In genomic region chr17:28498652-28499365, GRCh38 we compare ENCODE assay signal across 27 cellular contexts. TPM values are rescaled to one million over a fixed set of nuclear protein-coding genes. Genes with fewer than 3 reads are reported as not detected.
A peak's percentile ranks its signal among the peaks of the same experiment; 100 is the strongest.
DNase-seq lines count a peak whose midpoint lies in the region; ATAC-seq, FAIRE-seq and TF ChIP-seq lines count a peak whose summit lies in the region.
"Had no signal": no experiment of that assay in that cellular context is flagged by ENCODE, and none has a peak within 500 bp of the region (broad histone marks: within the 10 kb centered on the region; RNA-seq: fewer than 3 reads in every experiment).

No MANE protein-coding gene starts in this region.

- no peak for ATAC-seq in HG03378 (IDR thresholded peaks at IDR 0.05; ENCODE audit: unreplicated experiment)
- ATAC-seq: HCT116, PC-3, Right ventricle myocardium inferior, SK-N-SH treated with all-trans-retinoic acid at 6 μM for 48 hours had no signal

- H2BK120ac ChIP-seq in H1 (replicated peaks; ENCODE audit: low read depth, low read length), result no peak overlapping the region

- no peaks in the 10 kb centered on the region for H3K23me2 ChIP-seq in H1 (ENCODE audit: low read depth, low read length)

- H3K4me1 ChIP-seq in H1 (replicated peaks in 1 of 4; ENCODE audit: control insufficient read depth in 3 of 4, insufficient read depth in 4 of 4, low read length in 3 of 4), result peaks cover 0 to 34% (median 9%) of the 10 kb centered on the region in 4 experiments; a peak in 6 of 7 replicates

- no peak overlapping the region for H2AFZ ChIP-seq in H1 (ENCODE audit: low read length)

- H3K36me3 ChIP-seq in H1 (ENCODE audit: control insufficient read depth in 2 of 4, insufficient read depth in 4 of 4, low read length in 3 of 4), result no peaks in the 10 kb centered on the region
- H3K36me3 ChIP-seq: BE2C, SJCRH30 had no signal

- H2BK5ac ChIP-seq in H1 (ENCODE audit: low read depth, low read length), result peak overlapping the region; percentile 7; the same call in 1 of the 2 replicates

- H3K4me2 ChIP-seq in H1 (ENCODE audit: insufficient read depth in 1 of 2, low read depth in 2 of 2, low read length in 2 of 2), result no peak overlapping the region

- no peak overlapping the region for H4K5ac ChIP-seq in H1 (ENCODE audit: insufficient read length, low read depth, low read length)

- H3K14ac ChIP-seq in H1 (ENCODE audit: insufficient read length), result no peak overlapping the region

- no peaks in the 10 kb centered on the region for H3K9me3 Mint-ChIP-seq in type B pancreatic cell
- H3K9me3 Mint-ChIP-seq: CD4-positive, alpha-beta T cell had no signal

- peak overlapping the region; percentile 98; the same call in 1 of the 2 replicates for H2BK20ac ChIP-seq in H1 (ENCODE audit: low read length)

- 90% methylated on average over 9 of the region's 12 CpGs; no CpG with 5 or more reads in 1 of the 2 experiments for WGBS in H1 (ENCODE audit: extremely low coverage in 1 of 2, insufficient coverage in 1 of 2, insufficient read length in 1 of 2, insufficient replicate concordance in 2 of 2, low coverage in 1 of 2, low lambda C conversion rate in 2 of 2, missing lambda C conversion rate in 1 of 2), 2 experiments

- intact Hi-C loops in cardiac septum (cut with DNase I), result no loop called here

- POLR2A ChIA-PET in H1 (lab: Charles Lee; ENCODE audit: partially characterized antibody), result interaction anchor here (1.6 kb wide), 1 partner anchor 44 kb away, joined by 4 read pairs; no protein-coding TSS in a partner anchor

- TF ChIP-seq RAD21 in H1 (IDR thresholded peaks at IDR 0.05 in 1 of 2, conservative IDR thresholded peaks at IDR 0.05 in 1 of 2; ENCODE audit: low read depth in 2 of 2, low read length in 2 of 2), result no peak

- peak overlapping the region; percentile 97; the same call in 1 of the 2 replicates for H2BK15ac ChIP-seq in H1 (ENCODE audit: low read length)

- H3K36me3 Mint-ChIP-seq in type B pancreatic cell, result no peaks in the 10 kb centered on the region

- H4K91ac ChIP-seq in H1 (replicated peaks; ENCODE audit: insufficient read length, low read length), result no peak overlapping the region

- H3K4me3 Mint-ChIP-seq in type B pancreatic cell, result no peak overlapping the region
- H3K4me3 Mint-ChIP-seq: CD4-positive, alpha-beta T cell had no signal

- H4K20me1 ChIP-seq in H1 (replicated peaks in 1 of 2; ENCODE audit: control insufficient read depth in 1 of 2, insufficient read depth in 2 of 2, low read length in 2 of 2), result no peaks in the 10 kb centered on the region

- H3K79me2 ChIP-seq in H1 (ENCODE audit: control insufficient read depth in 1 of 2, insufficient read depth in 2 of 2, low read length in 2 of 2), result no peaks in the 10 kb centered on the region

- H3K27me3 Mint-ChIP-seq in type B pancreatic cell, result no peaks in the 10 kb centered on the region
- H3K27me3 Mint-ChIP-seq: CD4-positive, alpha-beta T cell had no signal

- H2AK5ac ChIP-seq in H1 (ENCODE audit: low read depth, low read length), result no peak overlapping the region

- H3K56ac ChIP-seq in H1 (replicated peaks; ENCODE audit: insufficient read length, low read depth, low read length), result no peak overlapping the region

- H2BK12ac ChIP-seq in H1 (ENCODE audit: low read depth, low read length), result peak overlapping the region; percentile 39; the same call in 1 of the 2 replicates

- H3K27ac ChIP-seq in C4-2B (peak overlapping the region; percentile 68), H1 (ENCODE audit: low read depth, low read length) (no peak overlapping the region)
- H3K27ac ChIP-seq: SJCRH30 had no signal

- CTCF ChIA-PET in H1 (lab: Charles Lee; ENCODE audit: partially characterized antibody), result interaction anchor here (0.8 to 21.4 kb wide), 6 partner anchors 11 to 116 kb away, joined by 3 to 547 read pairs (median 4); no protein-coding TSS in a partner anchor

- no peaks in the 10 kb centered on the region for H3K9me3 ChIP-seq in H1 (ENCODE audit: insufficient read depth in 2 of 2, low read depth in 1 of 2, low read length in 1 of 2)
- H3K9me3 ChIP-seq: BE2C, SJCRH30 had no signal

- peak; percentile 32 for DNase-seq in HTR-8/SVneo (ENCODE audit: insufficient read length, low spot score)
- DNase-seq in H1 (ENCODE audit: low read depth in 1 of 2, low spot score in 2 of 2), result no peak
- DNase-seq in type B pancreatic cell (ENCODE audit: extremely low spot score, unreplicated experiment), result no peak
- no peak for DNase-seq in epidermal melanocyte (ENCODE audit: insufficient read length, low spot score)
- no peak for DNase-seq in cardiac septum (ENCODE audit: low spot score)
- DNase-seq: ACHN; BE2C; CD4-positive, alpha-beta T cell; GOT3; KBM-7; MV-4-11; NCI-H1436 treated with DMSO at 0.1 percent for 48 hours; NCI-H446 treated with DMSO at 0.1 percent for 48 hours; NCI-H82; NK-92 treated with Interleukin-12 subunit alpha and Interleukin-12 subunit beta, amount 100 ng/mL, for 24 hours; SJCRH30 had no signal

- no peak overlapping the region for H3K4me3 ChIP-seq in H1 (ENCODE audit: extremely low read depth in 1 of 4, insufficient read depth in 2 of 4, low read depth in 3 of 4, low read length in 4 of 4)
- H3K4me3 ChIP-seq: SJCRH30 had no signal

- TF ChIP-seq CTCF in C4-2B (conservative IDR thresholded peaks at IDR 0.05) (no peak), H1 (IDR thresholded peaks at IDR 0.05; ENCODE audit: control extremely low read depth in 1 of 3, insufficient read depth in 1 of 3, low read depth in 1 of 3, low read length in 3 of 3) (no peak), type B pancreatic cell (conservative IDR thresholded peaks at IDR 0.05) (no peak)

- peaks cover 22% of the 10 kb centered on the region for H3K4me1 Mint-ChIP-seq in type B pancreatic cell (ENCODE audit: unreplicated experiment)

- no peaks in the 10 kb centered on the region for H3K27me3 ChIP-seq in H1 (replicated peaks in 1 of 4; ENCODE audit: control insufficient read depth in 3 of 4, extremely low read depth in 1 of 4, insufficient read depth in 3 of 4, low read length in 3 of 4)
- H3K27me3 ChIP-seq: BE2C had no signal

- no peak overlapping the region for H3K23ac ChIP-seq in H1 (ENCODE audit: insufficient read length)

- no peak for FAIRE-seq in HTR-8/SVneo (lab: Jason Lieb, UNC)
- FAIRE-seq in H1 (lab: Jason Lieb, UNC), result no peak
- FAIRE-seq: D721Med, GM18507 had no signal

- H3K79me1 ChIP-seq in H1 (ENCODE audit: low read depth, low read length), result no peaks in the 10 kb centered on the region

- TF ChIP-seq EP300 in H1 (IDR thresholded peaks at IDR 0.05; ENCODE audit: borderline replicate concordance in 1 of 2, low read depth in 2 of 2, low read length in 2 of 2), result no peak

- no peak overlapping the region; the same call in 1 of the 2 replicates for H3K18ac ChIP-seq in H1 (ENCODE audit: extremely low read depth, low read length)

- TF ChIP-seq POLR2A in H1 (IDR thresholded peaks at IDR 0.05; ENCODE audit: control extremely low read depth in 1 of 2, low read depth in 2 of 2, low read length in 2 of 2), result no peak

- no peak overlapping the region for H3K4ac ChIP-seq in H1 (replicated peaks; ENCODE audit: insufficient read length, low read depth, low read length)

- H3K9ac ChIP-seq in H1 (replicated peaks in 1 of 4; ENCODE audit: extremely low read depth in 1 of 4, low read depth in 3 of 4, low read length in 3 of 4), result no peak overlapping the region

- H3K27ac Mint-ChIP-seq in type B pancreatic cell, result peak overlapping the region; percentile 36
- H3K27ac Mint-ChIP-seq: CD4-positive, alpha-beta T cell had no signal

- H4K8ac ChIP-seq in H1 (ENCODE audit: extremely low read depth, insufficient read depth, low read length), result no peak overlapping the region

TF ChIP-seq in H1, 55 proteins besides CTCF, POLR2A, EP300 and RAD21 (continues in another document):
- TF ChIP-seq RFX5 (IDR thresholded peaks at IDR 0.05; ENCODE audit: borderline replicate concordance, low read depth, low read length) (no peak), EZH2 (IDR thresholded peaks at IDR 0.05; ENCODE audit: low read depth, low read length, severe bottlenecking) (no peak), MAX (IDR thresholded peaks at IDR 0.05) (no peak)

RNA-seq across cellular contexts. Expression of gene FOXN1, which starts 7.3 kb away (rescaled TPM):
- total RNA-seq in H1 (2021; fragmentation: NEBNext Ultra II Directional; extraction: Animal tissue kit (Norgen Biotek cat#: 25700)), result not detected in 2 replicates
- not detected in 2 replicates for polyA plus RNA-seq in H1 (2011; rRNA removed)
- not detected for polyA plus RNA-seq in H1 (2011; cell fraction: cytosol; rRNA removed)
- polyA plus RNA-seq in H1 (2011; cell fraction: nucleus; rRNA removed), result not detected
- not detected in 4 replicates for polyA plus RNA-seq in H1 (2012, experiment 1 of 2)
- polyA plus RNA-seq in H1 (2012, experiment 2 of 2), result not detected
- polyA plus RNA-seq in H1 (2013, experiment 1 of 2), result not detected
- polyA plus RNA-seq in H1 (2013, experiment 2 of 2), result not detected
- not detected in 2 replicates for polyA minus RNA-seq in H1 (2011; rRNA and poly(A)+ RNA removed)
- polyA minus RNA-seq in H1 (2011; cell fraction: cytosol; rRNA and poly(A)+ RNA removed), result not detected
- not detected for polyA minus RNA-seq in H1 (2011; cell fraction: nucleus; rRNA and poly(A)+ RNA removed)
- 1.0 and 1.2 TPM in 2 replicates for total RNA-seq in type B pancreatic cell (ENCODE audit: low replicate concordance)
- not detected for total RNA-seq in cardiac septum
- total RNA-seq: CD4-positive, alpha-beta T cell; HT-29; LHCN-M2; MCF 10A; PC-3; Right ventricle myocardium inferior; SJCRH30 had no signal

RNA-seq across cellular contexts. Expression of gene SLC13A2, which starts 25.4 kb away (rescaled TPM):
- not detected in 2 replicates for total RNA-seq in H1 (2021; fragmentation: NEBNext Ultra II Directional; extraction: Animal tissue kit (Norgen Biotek cat#: 25700))
- not detected in 2 replicates for polyA plus RNA-seq in H1 (2011; rRNA removed)
- polyA plus RNA-seq in H1 (2011; cell fraction: cytosol; rRNA removed), result not detected
- polyA plus RNA-seq in H1 (2011; cell fraction: nucleus; rRNA removed), result not detected
- polyA plus RNA-seq in H1 (2012, experiment 1 of 2), result not detected in 4 replicates
- not detected for polyA plus RNA-seq in H1 (2012, experiment 2 of 2)
- not detected for polyA plus RNA-seq in H1 (2013, experiment 1 of 2)
- polyA plus RNA-seq in H1 (2013, experiment 2 of 2), result not detected
- not detected in 2 replicates for polyA minus RNA-seq in H1 (2011; rRNA and poly(A)+ RNA removed)
- not detected for polyA minus RNA-seq in H1 (2011; cell fraction: cytosol; rRNA and poly(A)+ RNA removed)
- polyA minus RNA-seq in H1 (2011; cell fraction: nucleus; rRNA and poly(A)+ RNA removed), result not detected
- total RNA-seq in type B pancreatic cell (ENCODE audit: low replicate concordance) (1.2 and 8.7 TPM in 2 replicates), cardiac septum (not detected)
- total RNA-seq: CD4-positive, alpha-beta T cell; HT-29; LHCN-M2; MCF 10A; PC-3; Right ventricle myocardium inferior; SJCRH30 had no signal

RNA-seq across cellular contexts. Expression of gene UNC119, which starts 53.6 kb away (rescaled TPM):
- 43.5 and 44.1 TPM in 2 replicates for total RNA-seq in H1 (2021; fragmentation: NEBNext Ultra II Directional; extraction: Animal tissue kit (Norgen Biotek cat#: 25700))
- polyA plus RNA-seq in H1 (2011; rRNA removed), result 94.4 and 122 TPM in 2 replicates
- polyA plus RNA-seq in H1 (2011; cell fraction: cytosol; rRNA removed), result 97.4 TPM
- polyA plus RNA-seq in H1 (2011; cell fraction: nucleus; rRNA removed), result 218 TPM
- polyA plus RNA-seq in H1 (2012, experiment 1 of 2), result 31.5 to 49.8 TPM (median 46.9 TPM) in 4 replicates
- 58.2 TPM for polyA plus RNA-seq in H1 (2012, experiment 2 of 2)
- polyA plus RNA-seq in H1 (2013, experiment 1 of 2), result 58.5 TPM
- 54.7 TPM for polyA plus RNA-seq in H1 (2013, experiment 2 of 2)
- polyA minus RNA-seq in H1 (2011; rRNA and poly(A)+ RNA removed), result 44.0 and 46.7 TPM in 2 replicates
- 36.4 TPM for polyA minus RNA-seq in H1 (2011; cell fraction: cytosol; rRNA and poly(A)+ RNA removed)
- polyA minus RNA-seq in H1 (2011; cell fraction: nucleus; rRNA and poly(A)+ RNA removed), result 30.8 TPM
- total RNA-seq in type B pancreatic cell (ENCODE audit: low replicate concordance) (40.2 and 52.2 TPM in 2 replicates), cardiac septum (16.0 TPM)
